Comparison of ENCODE assay signal across 26 cellular contexts in the genomic region with DNA sequence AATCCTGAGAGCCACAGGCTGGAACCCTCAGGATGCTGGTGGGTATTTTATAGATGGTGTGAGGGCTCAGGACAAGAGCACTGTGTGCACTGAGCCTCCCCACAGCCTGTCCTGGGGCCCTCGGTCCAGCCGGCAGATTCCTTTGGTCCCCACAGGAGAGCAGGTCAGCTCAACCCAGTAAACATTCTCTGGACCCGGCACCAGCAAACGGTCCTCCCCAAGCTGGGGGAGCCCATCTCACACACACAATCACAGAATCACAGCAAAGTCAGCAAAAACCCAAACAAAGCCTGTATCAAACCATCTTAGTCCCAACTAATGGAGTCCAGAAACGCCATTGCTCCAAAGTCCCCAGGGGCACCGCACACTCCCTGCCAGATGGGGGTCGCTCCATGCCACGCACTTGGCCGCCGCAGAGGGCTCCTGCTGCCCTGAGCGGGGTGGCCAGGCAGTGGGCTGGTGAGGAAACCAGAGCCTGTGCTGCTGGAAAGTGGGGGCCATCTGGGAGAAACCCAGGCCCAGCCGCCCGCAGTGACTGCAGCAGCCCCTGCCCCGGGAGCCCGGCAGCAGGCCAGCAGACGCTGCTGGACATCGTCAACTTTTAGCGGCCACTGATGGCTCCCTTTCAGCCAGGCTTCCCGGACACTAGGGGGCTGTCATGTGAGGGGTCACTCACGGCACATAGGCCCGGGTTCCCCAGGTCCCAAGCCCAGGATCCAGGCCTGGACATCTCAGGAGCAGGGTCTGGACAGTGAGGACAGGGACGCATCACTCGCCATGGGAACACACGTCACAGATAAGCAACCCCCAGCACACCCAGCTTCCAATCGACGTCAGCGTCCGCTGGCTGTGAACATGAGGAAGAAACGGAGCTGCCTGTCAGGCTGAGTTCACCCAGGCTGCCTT. TPM values are rescaled to one million over a fixed set of nuclear protein-coding genes. Genes with fewer than 3 reads are reported as not detected.
A peak's percentile ranks its signal among the peaks of the same experiment; 100 is the strongest.
DNase-seq lines count a peak whose midpoint lies in the region; ATAC-seq and TF ChIP-seq lines count a peak whose summit lies in the region.
"Had no signal": no experiment of that assay in that cellular context is flagged by ENCODE, and none has a peak within 500 bp of the region (broad histone marks: within the 10 kb centered on the region; RNA-seq: fewer than 3 reads in every experiment).

No MANE protein-coding gene starts in this region.

- H3K4me1 ChIP-seq in BLaER1 treated with 17β-estradiol and CSF1 and Interleukin-3, amounts not matched to agents 10 nM and 100 nM: peaks cover 23 to 90% (median 62%) of the 10 kb centered on the region in 10 experiments
- H3K4me1 ChIP-seq in body of pancreas: no peaks in the 10 kb centered on the region
- H3K4me1 ChIP-seq in heart left ventricle: peaks cover 0 to 5% (median 0%) of the 10 kb centered on the region in 12 donors
- H3K4me1 ChIP-seq in liver (ENCODE audit: control insufficient read depth in 4 of 4, insufficient read depth in 4 of 4, low read length in 3 of 4): no peaks in the 10 kb centered on the region
- H3K4me1 ChIP-seq: A549, breast epithelium, esophagus squamous epithelium, gastroesophageal sphincter, transverse colon had no signal

- no peak overlapping the region for H3K4me3 Mint-ChIP-seq in activated T-cell treated with anti-CD3 and anti-CD28 coated beads, Interleukin-2, amount 50 U/mL, for 72 hours
- H3K4me3 Mint-ChIP-seq in stimulated activated memory B cell treated with anti-CD40 and anti-IgM and Interleukin-4, amounts not matched to agents 10 μg/mL and 1 μg/mL and 100 μg/mL, for 72 hours: no peak overlapping the region
- H3K4me3 Mint-ChIP-seq: activated naive CD4-positive, alpha-beta T cell treated with anti-CD3 and anti-CD28 coated beads, Interleukin-2, amount 10 ng/mL, durations not matched to agents 7 days and 5 days had no signal

- no peaks in the 10 kb centered on the region for H3K9me3 Mint-ChIP-seq in activated T-cell treated with anti-CD3 and anti-CD28 coated beads, Interleukin-2, amount 50 U/mL, for 72 hours
- H3K9me3 Mint-ChIP-seq in stimulated activated memory B cell treated with anti-CD40 and anti-IgM and Interleukin-4, amounts not matched to agents 10 μg/mL and 1 μg/mL and 100 μg/mL, for 72 hours: no peaks in the 10 kb centered on the region
- H3K9me3 Mint-ChIP-seq: activated naive CD4-positive, alpha-beta T cell treated with anti-CD3 and anti-CD28 coated beads, Interleukin-2, amount 10 ng/mL, durations not matched to agents 7 days and 5 days had no signal

- DNase-seq in body of pancreas: peak in 2 of 4 donors; percentile 13 to 31
- peak in 3 of 5 donors; percentile 29 to 73 (median 69) for DNase-seq in heart left ventricle
- DNase-seq in activated T-cell treated with anti-CD3 and anti-CD28 coated beads, Interleukin-2, amount 50 U/mL, for 72 hours: no peak
- no peak for DNase-seq in NCI-H2171 (lab: John Stamatoyannopoulos, UW)
- DNase-seq: activated CD4-positive, alpha-beta T cell treated with anti-CD3 and anti-CD28 coated beads, Interleukin-2, amount 50 U/mL, for 4 hours; activated CD4-positive, CD25-positive, alpha-beta regulatory T cell; activated naive CD4-positive, alpha-beta T cell treated with anti-CD3 and anti-CD28 coated beads, Interleukin-2, amount 10 ng/mL, durations not matched to agents 7 days and 5 days; amniotic stem cell; DMS153; esophagus squamous epithelium; H7; NCI-H1105 treated with DMSO at 0.1 percent for 48 hours; NCI-H2029; NCI-H526 treated with DMSO at 0.1 percent for 48 hours; stimulated activated CD4-positive, alpha-beta T cell treated with anti-CD3 and anti-CD28 coated beads, Interleukin-2, amount 100 ng/mL, for 24 hours; T-helper 1 cell; transverse colon had no signal

- H3K4me1 Mint-ChIP-seq in activated T-cell treated with anti-CD3 and anti-CD28 coated beads, Interleukin-2, amount 50 U/mL, for 72 hours (ENCODE audit: low read depth): no peaks in the 10 kb centered on the region
- H3K4me1 Mint-ChIP-seq in stimulated activated memory B cell treated with anti-CD40 and anti-IgM and Interleukin-4, amounts not matched to agents 10 μg/mL and 1 μg/mL and 100 μg/mL, for 72 hours: no peaks in the 10 kb centered on the region
- H3K4me1 Mint-ChIP-seq: activated naive CD4-positive, alpha-beta T cell treated with anti-CD3 and anti-CD28 coated beads, Interleukin-2, amount 10 ng/mL, durations not matched to agents 7 days and 5 days had no signal

- peak overlapping the region in 8 of 11 experiments; percentile 77 to 94 (median 88); a peak in 15 of 22 replicates for H3K4me2 ChIP-seq in BLaER1 treated with 17β-estradiol and CSF1 and Interleukin-3, amounts not matched to agents 10 nM and 100 nM
- H3K4me2 ChIP-seq: A549, smooth muscle cell had no signal

- no peaks in the 10 kb centered on the region for H3K9me3 ChIP-seq in BLaER1 treated with 17β-estradiol and CSF1 and Interleukin-3, amounts not matched to agents 10 nM and 100 nM (replicated peaks in 1 of 11)
- no peaks in the 10 kb centered on the region for H3K9me3 ChIP-seq in body of pancreas
- H3K9me3 ChIP-seq in heart left ventricle: no peaks in the 10 kb centered on the region
- no peaks in the 10 kb centered on the region for H3K9me3 ChIP-seq in liver (ENCODE audit: control insufficient read depth in 4 of 4, low read length in 3 of 4)
- H3K9me3 ChIP-seq: A549, breast epithelium, esophagus squamous epithelium, gastroesophageal sphincter, transverse colon had no signal

- TF ChIP-seq CTCF in body of pancreas (IDR thresholded peaks at IDR 0.05) (no peak), heart left ventricle (IDR thresholded peaks at IDR 0.05) (peak in 3 of 12 donors; percentile 9 to 21 (median 21)), liver (IDR thresholded peaks at IDR 0.05; ENCODE audit: low read depth, low read length, missing input control) (no peak)

- intact Hi-C loops in body of pancreas (cut with DNase I): no loop called here
- intact Hi-C loops in heart left ventricle (cut with DNase I): loop anchor here in 1 of 10 donors (10.0 kb wide), 1 partner anchor 405 kb away; no protein-coding TSS in a partner anchor

- H3K27ac Mint-ChIP-seq in activated T-cell treated with anti-CD3 and anti-CD28 coated beads, Interleukin-2, amount 50 U/mL, for 72 hours: no peak overlapping the region
- H3K27ac Mint-ChIP-seq in stimulated activated memory B cell treated with anti-CD40 and anti-IgM and Interleukin-4, amounts not matched to agents 10 μg/mL and 1 μg/mL and 100 μg/mL, for 72 hours: no peak overlapping the region
- H3K27ac Mint-ChIP-seq: activated naive CD4-positive, alpha-beta T cell treated with anti-CD3 and anti-CD28 coated beads, Interleukin-2, amount 10 ng/mL, durations not matched to agents 7 days and 5 days had no signal

- H3K27ac ChIP-seq in BLaER1 treated with 17β-estradiol and CSF1 and Interleukin-3, amounts not matched to agents 10 nM and 100 nM: no peak overlapping the region
- H3K27ac ChIP-seq in body of pancreas (no peak overlapping the region), heart left ventricle (no peak overlapping the region), liver (ENCODE audit: low read depth in 1 of 2, low read length in 2 of 2) (no peak overlapping the region)
- H3K27ac ChIP-seq: A549, breast epithelium, esophagus squamous epithelium, gastroesophageal sphincter, transverse colon had no signal

- no peaks in the 10 kb centered on the region for H3K27me3 Mint-ChIP-seq in activated T-cell treated with anti-CD3 and anti-CD28 coated beads, Interleukin-2, amount 50 U/mL, for 72 hours (ENCODE audit: low read depth)
- H3K27me3 Mint-ChIP-seq in stimulated activated memory B cell treated with anti-CD40 and anti-IgM and Interleukin-4, amounts not matched to agents 10 μg/mL and 1 μg/mL and 100 μg/mL, for 72 hours: no peaks in the 10 kb centered on the region
- H3K27me3 Mint-ChIP-seq: activated naive CD4-positive, alpha-beta T cell treated with anti-CD3 and anti-CD28 coated beads, Interleukin-2, amount 10 ng/mL, durations not matched to agents 7 days and 5 days had no signal

- H3K36me3 Mint-ChIP-seq in activated T-cell treated with anti-CD3 and anti-CD28 coated beads, Interleukin-2, amount 50 U/mL, for 72 hours (ENCODE audit: insufficient read depth in 2 of 2): no peaks in the 10 kb centered on the region
- H3K36me3 Mint-ChIP-seq in stimulated activated memory B cell treated with anti-CD40 and anti-IgM and Interleukin-4, amounts not matched to agents 10 μg/mL and 1 μg/mL and 100 μg/mL, for 72 hours: no peaks in the 10 kb centered on the region
- H3K36me3 Mint-ChIP-seq: activated naive CD4-positive, alpha-beta T cell treated with anti-CD3 and anti-CD28 coated beads, Interleukin-2, amount 10 ng/mL, durations not matched to agents 7 days and 5 days had no signal

- no peak overlapping the region for H3K4me3 ChIP-seq in BLaER1 treated with 17β-estradiol and CSF1 and Interleukin-3, amounts not matched to agents 10 nM and 100 nM
- H3K4me3 ChIP-seq in body of pancreas (no peak overlapping the region), heart left ventricle (peak overlapping the region in 2 of 12 donors; percentile 7 to 12), liver (ENCODE audit: low read depth in 1 of 3, low read length in 3 of 3) (no peak overlapping the region)
- H3K4me3 ChIP-seq: A549, breast epithelium, esophagus squamous epithelium, gastroesophageal sphincter, lung, smooth muscle cell, transverse colon had no signal

- no peak for TF ChIP-seq RAD21 in liver (IDR thresholded peaks at IDR 0.05)

- H3K9ac ChIP-seq in BLaER1 treated with 17β-estradiol and CSF1 and Interleukin-3, amounts not matched to agents 10 nM and 100 nM: peak overlapping the region in 2 of 11 experiments; percentile 5 to 31; a peak in 3 of 22 replicates
- H3K9ac ChIP-seq in liver (ENCODE audit: low read depth in 1 of 2, low read length in 2 of 2): no peak overlapping the region

- TF ChIP-seq POLR2A in body of pancreas (IDR thresholded peaks at IDR 0.05) (no peak), heart left ventricle (IDR thresholded peaks at IDR 0.05) (no peak)

- no peaks in the 10 kb centered on the region for H3K36me3 ChIP-seq in BLaER1 treated with 17β-estradiol and CSF1 and Interleukin-3, amounts not matched to agents 10 nM and 100 nM
- H3K36me3 ChIP-seq in body of pancreas (replicated peaks in 1 of 2; ENCODE audit: insufficient read depth in 1 of 2, low read depth in 2 of 2): no peaks in the 10 kb centered on the region
- no peaks in the 10 kb centered on the region for H3K36me3 ChIP-seq in heart left ventricle
- H3K36me3 ChIP-seq in liver (ENCODE audit: control insufficient read depth in 4 of 4, insufficient read depth in 3 of 4, low read depth in 1 of 4, low read length in 3 of 4): no peaks in the 10 kb centered on the region
- H3K36me3 ChIP-seq: breast epithelium, esophagus squamous epithelium, gastroesophageal sphincter, transverse colon had no signal

- peak; percentile 55 for ATAC-seq in body of pancreas
- peak; percentile 43 to 83 (median 59) for ATAC-seq in heart left ventricle
- ATAC-seq in activated T-cell treated with anti-CD3 and anti-CD28 coated beads, Interleukin-2, amount 50 U/mL, for 72 hours (replicated peaks in 1 of 2): no peak
- ATAC-seq in stimulated activated memory B cell treated with anti-CD40 and anti-IgM and Interleukin-4, amounts not matched to agents 10 μg/mL and 1 μg/mL and 100 μg/mL, for 72 hours: no peak
- no peak for ATAC-seq in HG03457 (IDR thresholded peaks at IDR 0.05; ENCODE audit: unreplicated experiment)
- ATAC-seq: gastroesophageal sphincter had no signal

- peaks cover 0 to 55% (median 0%) of the 10 kb centered on the region in 11 experiments; a peak in 9 of 22 replicates for H3K27me3 ChIP-seq in BLaER1 treated with 17β-estradiol and CSF1 and Interleukin-3, amounts not matched to agents 10 nM and 100 nM
- H3K27me3 ChIP-seq in body of pancreas (no peaks in the 10 kb centered on the region), heart left ventricle (no peaks in the 10 kb centered on the region), liver (ENCODE audit: control insufficient read depth in 4 of 4, insufficient read depth in 4 of 4, low read length in 3 of 4) (no peaks in the 10 kb centered on the region)
- H3K27me3 ChIP-seq: breast epithelium, esophagus squamous epithelium, gastroesophageal sphincter, transverse colon had no signal

- peaks cover 0 to 83% (median 15%) of the 10 kb centered on the region in 11 experiments; a peak in 14 of 22 replicates for H4K20me1 ChIP-seq in BLaER1 treated with 17β-estradiol and CSF1 and Interleukin-3, amounts not matched to agents 10 nM and 100 nM

- WGBS in body of pancreas, 2 donors: 68 to 82% methylated on average over 7 to 29 of the region's 29 CpGs
- 49 to 75% (median 58%) methylated on average over 12 to 29 of the region's 29 CpGs for WGBS in heart left ventricle, 4 donors
- 75% methylated on average over 29 of the region's 29 CpGs for WGBS in liver

RNA-seq across cellular contexts. Expression of a gene that starts 52.6 kb away (rescaled TPM):
- total RNA-seq in body of pancreas: under 1 TPM in 1 of 2 donors, not detected in 1; 0.52 TPM
- 100 to 1,000 TPM in 1 of 9 donors, 10 to 100 TPM in 8; 13.2 to 127 (median 45.9) TPM for total RNA-seq in heart left ventricle
- 10 to 100 TPM in 1 of 2 donors, 1 to 10 TPM in 1; 4.0 to 33.1 TPM for polyA plus RNA-seq in heart left ventricle
- total RNA-seq in liver: 1 to 10 TPM in 1 of 2 donors, under 1 TPM in 1; 0.23 to 2.2 TPM
- polyA plus RNA-seq in liver: under 1 TPM; 0.19 to 0.28 TPM
- 1 to 10 TPM; 4.8 to 9.9 TPM for total RNA-seq in activated T-cell treated with anti-CD3 and anti-CD28 coated beads, Interleukin-2, amount 50 U/mL, for 72 hours

Comparison
In these comparisons a context has a peak if more than half of its experiments do, and no peak if none do; other contexts are left out.
1. ATAC-seq: peak in body of pancreas (single experiment) and heart left ventricle (4 of 4); none in activated T-cell treated with anti-CD3 and anti-CD28 coated beads, Interleukin-2, amount 50 U/mL, for 72 hours (0 of 2), stimulated activated memory B cell treated with anti-CD40 and anti-IgM and Interleukin-4, amounts not matched to agents 10 μg/mL and 1 μg/mL and 100 μg/mL, for 72 hours (single experiment) and HG03457 (single experiment).
2. DNase-seq: peak in heart left ventricle (3 of 5); none in activated T-cell treated with anti-CD3 and anti-CD28 coated beads, Interleukin-2, amount 50 U/mL, for 72 hours (0 of 2) and NCI-H2171 (single experiment).